24 cellular contexts compared by ENCODE assay signal in the genomic region with DNA sequence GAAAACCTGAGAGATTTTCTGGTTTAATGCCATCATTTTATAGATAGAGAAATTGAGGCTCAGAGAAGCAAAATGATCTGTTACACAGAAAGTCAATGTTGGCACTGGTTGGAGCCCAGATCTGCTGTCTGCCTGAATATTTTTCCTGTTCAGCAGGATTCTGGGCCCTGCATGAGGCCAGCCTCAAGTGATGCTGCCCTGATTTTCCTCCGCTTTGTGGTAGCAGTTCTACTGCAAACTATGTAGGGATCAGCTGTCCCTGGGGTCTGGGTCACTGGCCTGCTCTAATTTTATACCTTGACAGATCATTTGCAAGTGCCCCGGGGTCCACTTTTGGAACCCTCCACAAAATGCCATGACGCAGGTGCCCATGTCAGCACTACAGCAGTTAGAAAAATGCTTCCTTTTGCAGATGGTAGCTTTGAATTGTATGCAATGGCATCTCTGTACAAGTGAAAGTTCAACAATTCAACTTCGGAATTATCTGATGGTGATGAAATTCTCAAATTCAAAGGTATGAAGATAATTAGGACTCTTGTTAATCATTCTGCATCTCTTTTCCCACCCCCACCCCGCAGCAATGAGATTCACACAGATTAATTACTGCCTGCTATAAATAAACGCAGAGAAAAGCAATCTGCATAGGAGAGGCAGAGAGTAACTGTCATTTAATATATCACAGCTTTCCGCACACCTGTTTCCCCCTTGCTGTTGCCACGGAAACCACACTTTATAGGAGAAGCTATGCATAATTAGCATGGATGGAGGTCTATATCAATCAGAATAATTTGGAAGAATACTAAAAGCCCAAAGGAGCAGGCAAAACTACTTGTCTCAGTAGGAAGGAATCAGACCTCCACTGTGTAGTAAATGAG.
DNase-seq lines count a peak whose midpoint lies in the region; ATAC-seq and TF ChIP-seq lines count a peak whose summit lies in the region.
"Had no signal": no experiment of that assay in that cellular context is flagged by ENCODE, and none has a peak within 500 bp of the region (broad histone marks: within the 10 kb centered on the region; RNA-seq: fewer than 3 reads in every experiment).

No MANE protein-coding gene starts in this region.

- peaks cover 70% of the 10 kb centered on the region for H3K4me1 Mint-ChIP-seq in activated B cell treated with CpG ODN at 0.5 μM for 24 hours
- H3K4me1 Mint-ChIP-seq in stimulated activated naive B cell treated with anti-CD40 and anti-IgM and Interleukin-4, amounts not matched to agents 10 μg/mL and 1 μg/mL and 100 μg/mL, for 72 hours, result peaks cover 42 to 70% of the 10 kb centered on the region in 2 donors
- peaks cover 15% of the 10 kb centered on the region for H3K4me1 Mint-ChIP-seq in nephron progenitor cell

- CTCF ChIA-PET in activated B cell treated with CpG ODN at 0.5 μM for 24 hours (lab: Charles Lee), result interaction anchor here (0.7 kb wide), 1 partner anchor 9 kb away, joined by 3 read pairs; no protein-coding TSS in a partner anchor

- TF ChIP-seq CTCF in activated B cell treated with CpG ODN at 0.5 μM for 24 hours (IDR thresholded peaks at IDR 0.05), result no peak
- TF ChIP-seq CTCF in nephron progenitor cell (IDR thresholded peaks at IDR 0.05), result no peak

- intact Hi-C loops in activated B cell treated with CpG ODN at 0.5 μM for 24 hours (cut with micrococcal nuclease), result loop anchor here (5.0 kb wide), 1 partner anchor 181 kb away; no protein-coding TSS in a partner anchor

- H3K27me3 Mint-ChIP-seq in activated B cell treated with CpG ODN at 0.5 μM for 24 hours (no peaks in the 10 kb centered on the region), nephron progenitor cell (ENCODE audit: low read depth, poor library complexity) (peaks cover 4% of the 10 kb centered on the region)
- peaks cover 12 to 35% of the 10 kb centered on the region in 2 donors for H3K27me3 Mint-ChIP-seq in stimulated activated naive B cell treated with anti-CD40 and anti-IgM and Interleukin-4, amounts not matched to agents 10 μg/mL and 1 μg/mL and 100 μg/mL, for 72 hours
- H3K27me3 Mint-ChIP-seq: activated naive CD4-positive, alpha-beta T cell treated with anti-CD3 and anti-CD28 coated beads, Interleukin-2, amount 10 ng/mL, durations not matched to agents 7 days and 5 days had no signal

- no peak for ATAC-seq in activated B cell treated with CpG ODN at 0.5 μM for 24 hours (ENCODE audit: low read depth)
- peak in 1 of 2 donors; percentile 31 for ATAC-seq in stimulated activated naive B cell treated with anti-CD40 and anti-IgM and Interleukin-4, amounts not matched to agents 10 μg/mL and 1 μg/mL and 100 μg/mL, for 72 hours (replicated peaks)
- ATAC-seq: activated T-cell treated with anti-CD3 and anti-CD28 coated beads, Interleukin-2, amount 50 U/mL, for 72 hours; esophagus mucosa; left colon; psoas muscle; upper lobe of right lung had no signal

- POLR2A ChIA-PET in activated B cell treated with CpG ODN at 0.5 μM for 24 hours (lab: Charles Lee), result no interaction called here

- DNase-seq in NCI-H748 (lab: John Stamatoyannopoulos, UW; ENCODE audit: unreplicated experiment), result peak; percentile 48
- no peak for DNase-seq in NCI-H748 treated with DMSO at 0.1 percent for 48 hours (lab: John Stamatoyannopoulos, UW)
- DNase-seq in NCI-H1105 treated with DMSO at 0.1 percent for 48 hours (lab: John Stamatoyannopoulos, UW), result peak; percentile 60
- DNase-seq in activated B cell treated with CpG ODN at 0.5 μM for 24 hours, result no peak
- no peak for DNase-seq in stimulated activated naive B cell treated with anti-CD40 and anti-IgM and Interleukin-4, amounts not matched to agents 10 μg/mL and 1 μg/mL and 100 μg/mL, for 72 hours
- DNase-seq in nephron progenitor cell, result no peak
- no peak for DNase-seq in stimulated activated CD4-positive, alpha-beta T cell treated with anti-CD3 and anti-CD28 coated beads, Interleukin-1b, Interleukin-23, amount 100 ng/mL, for 48 hours
- no peak for DNase-seq in NCI-H1092 treated with DMSO at 0.1 percent for 48 hours (lab: John Stamatoyannopoulos, UW)
- DNase-seq: activated CD4-positive, alpha-beta T cell treated with anti-CD3 and anti-CD28 coated beads for 4 hours; activated naive CD4-positive, alpha-beta T cell treated with anti-CD3 and anti-CD28 coated beads, Interleukin-2, amount 10 ng/mL, durations not matched to agents 7 days and 5 days; activated T-cell treated with anti-CD3 and anti-CD28 coated beads, Interleukin-2, amount 50 U/mL, for 72 hours; BE2C; Caco-2; cortex of kidney; foreskin melanocyte; HFFc6; left colon; mesenchymal stem cell; NCI-H1930; NCI-H446; psoas muscle; T-helper 2 cell; upper lobe of right lung had no signal

- H3K4me3 Mint-ChIP-seq in activated B cell treated with CpG ODN at 0.5 μM for 24 hours (peak overlapping the region; percentile 36), nephron progenitor cell (no peak overlapping the region)
- H3K4me3 Mint-ChIP-seq in stimulated activated naive B cell treated with anti-CD40 and anti-IgM and Interleukin-4, amounts not matched to agents 10 μg/mL and 1 μg/mL and 100 μg/mL, for 72 hours, result peak overlapping the region; percentile 23 to 42
- H3K4me3 Mint-ChIP-seq: activated naive CD4-positive, alpha-beta T cell treated with anti-CD3 and anti-CD28 coated beads, Interleukin-2, amount 10 ng/mL, durations not matched to agents 7 days and 5 days; activated T-cell treated with anti-CD3 and anti-CD28 coated beads, Interleukin-2, amount 50 U/mL, for 72 hours; HFFc6 had no signal

- H3K9me3 Mint-ChIP-seq in activated B cell treated with CpG ODN at 0.5 μM for 24 hours (no peaks in the 10 kb centered on the region), nephron progenitor cell (no peaks in the 10 kb centered on the region)
- H3K9me3 Mint-ChIP-seq in stimulated activated naive B cell treated with anti-CD40 and anti-IgM and Interleukin-4, amounts not matched to agents 10 μg/mL and 1 μg/mL and 100 μg/mL, for 72 hours, result no peaks in the 10 kb centered on the region
- H3K9me3 Mint-ChIP-seq: activated naive CD4-positive, alpha-beta T cell treated with anti-CD3 and anti-CD28 coated beads, Interleukin-2, amount 10 ng/mL, durations not matched to agents 7 days and 5 days; activated T-cell treated with anti-CD3 and anti-CD28 coated beads, Interleukin-2, amount 50 U/mL, for 72 hours; HFFc6 had no signal

- no peak overlapping the region for H3K27ac Mint-ChIP-seq in activated B cell treated with CpG ODN at 0.5 μM for 24 hours
- no peak overlapping the region for H3K27ac Mint-ChIP-seq in stimulated activated naive B cell treated with anti-CD40 and anti-IgM and Interleukin-4, amounts not matched to agents 10 μg/mL and 1 μg/mL and 100 μg/mL, for 72 hours
- H3K27ac Mint-ChIP-seq in nephron progenitor cell, result no peak overlapping the region
- H3K27ac Mint-ChIP-seq: activated naive CD4-positive, alpha-beta T cell treated with anti-CD3 and anti-CD28 coated beads, Interleukin-2, amount 10 ng/mL, durations not matched to agents 7 days and 5 days; activated T-cell treated with anti-CD3 and anti-CD28 coated beads, Interleukin-2, amount 50 U/mL, for 72 hours; HFFc6 had no signal

- H3K36me3 Mint-ChIP-seq in activated B cell treated with CpG ODN at 0.5 μM for 24 hours (ENCODE audit: low read depth) (no peaks in the 10 kb centered on the region), nephron progenitor cell (ENCODE audit: low read depth) (no peaks in the 10 kb centered on the region)
- H3K36me3 Mint-ChIP-seq in stimulated activated naive B cell treated with anti-CD40 and anti-IgM and Interleukin-4, amounts not matched to agents 10 μg/mL and 1 μg/mL and 100 μg/mL, for 72 hours, result no peaks in the 10 kb centered on the region
- H3K36me3 Mint-ChIP-seq: activated naive CD4-positive, alpha-beta T cell treated with anti-CD3 and anti-CD28 coated beads, Interleukin-2, amount 10 ng/mL, durations not matched to agents 7 days and 5 days had no signal

Comparison
In these comparisons a context has a peak if more than half of its experiments do, and no peak if none do; other contexts are left out.
1. DNase-seq: peak in NCI-H748 (single experiment) and NCI-H1105 treated with DMSO at 0.1 percent for 48 hours (single experiment); none in NCI-H748 treated with DMSO at 0.1 percent for 48 hours (single experiment), activated B cell treated with CpG ODN at 0.5 μM for 24 hours (single experiment), stimulated activated naive B cell treated with anti-CD40 and anti-IgM and Interleukin-4, amounts not matched to agents 10 μg/mL and 1 μg/mL and 100 μg/mL, for 72 hours (single experiment), nephron progenitor cell (single experiment), stimulated activated CD4-positive, alpha-beta T cell treated with anti-CD3 and anti-CD28 coated beads, Interleukin-1b, Interleukin-23, amount 100 ng/mL, for 48 hours (single experiment) and NCI-H1092 treated with DMSO at 0.1 percent for 48 hours (single experiment).